In the genomic region with DNA sequence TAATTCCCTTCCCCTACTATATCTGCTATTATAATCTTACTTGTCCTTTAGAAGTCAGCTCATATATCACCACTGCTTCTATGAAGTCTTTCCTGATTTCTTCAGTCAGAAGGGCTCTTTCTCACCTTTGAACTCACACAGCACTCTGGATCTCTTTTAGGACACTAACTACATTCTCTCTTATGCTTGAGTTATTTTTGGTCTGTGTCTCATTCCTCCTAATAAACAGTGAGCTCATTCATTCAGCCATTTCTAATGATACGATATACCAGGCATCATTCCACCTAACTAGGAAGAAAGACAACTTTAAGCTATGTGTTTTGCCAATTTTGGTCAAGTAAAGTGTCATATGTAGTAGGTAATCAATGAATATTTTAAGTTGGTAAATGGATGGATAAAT, we compare ENCODE assay signal across 14 cellular contexts. TPM values are rescaled to one million over a fixed set of nuclear protein-coding genes. Genes with fewer than 3 reads are reported as not detected.
"Had no signal": no experiment of that assay in that cellular context is flagged by ENCODE, and none has a peak within 500 bp of the region (broad histone marks: within the 10 kb centered on the region; RNA-seq: fewer than 3 reads in every experiment).

No MANE protein-coding gene starts in this region.

- H3K4me3 ChIP-seq: pancreas, SK-N-MC, skin epidermis, tibial nerve had no signal

- H3K27me3 ChIP-seq: pancreas, tibial nerve had no signal

- H3K4me1 ChIP-seq: pancreas, tibial nerve had no signal

- ATAC-seq: pancreas had no signal

- H3K9me3 ChIP-seq: pancreas had no signal

- H3K36me3 ChIP-seq: pancreas, tibial nerve had no signal

- H3K27ac ChIP-seq: pancreas, SK-N-MC, skin epidermis, tibial nerve had no signal

- DNase-seq: activated CD4-positive, alpha-beta T cell treated with anti-CD3 and anti-CD28 coated beads, Interleukin-2, amount 50 U/mL, for 4 hours; activated CD4-positive, CD25-positive, alpha-beta regulatory T cell treated with anti-CD3 and anti-CD28 coated beads, Interleukin-2, amount 50 U/mL, for 72 hours; activated effector memory CD4-positive, alpha-beta T cell treated with Interleukin-2 at 50 U/mL for 16 hours; activated naive CD4-positive, alpha-beta T cell treated with anti-CD3 and anti-CD28 coated beads, Interleukin-2, amount 50 U/mL, for 16 hours; caudate nucleus; hippocampal formation; kidney; pancreas; stimulated activated CD4-positive, alpha-beta T cell treated with anti-CD3 and anti-CD28 coated beads, Interleukin-4, amount 100 ng/mL, for 24 hours; stimulated activated naive CD4-positive, alpha-beta T cell had no signal

RNA-seq across cellular contexts. Expression of gene STYXL2, which starts 1.2 kb away (rescaled TPM):
- total RNA-seq: lower leg skin had no signal

RNA-seq across cellular contexts. Expression of gene GPA33, which starts 2.5 kb away (rescaled TPM):
- total RNA-seq: tibial nerve had no signal
